ENCODE assay signal across 20 cellular contexts in the genomic region with DNA sequence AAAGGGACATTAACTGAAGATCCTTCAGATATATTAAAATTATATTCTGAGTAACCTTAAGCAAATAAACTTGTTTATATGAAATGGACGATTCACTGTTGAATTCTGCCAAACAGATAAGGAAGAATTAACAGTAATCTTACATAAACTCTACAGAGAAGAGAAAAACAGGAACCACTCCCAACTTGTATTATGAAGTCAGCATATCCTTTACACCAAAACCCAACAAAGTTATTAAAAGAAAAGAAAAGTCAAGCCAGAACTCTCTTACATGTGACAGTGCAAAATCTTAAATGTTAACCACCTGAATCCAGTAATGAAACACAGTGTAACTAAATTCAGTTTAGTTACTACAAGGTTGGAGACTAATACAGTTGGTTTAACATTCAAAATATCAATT.
DNase-seq lines count a peak whose midpoint lies in the region; ATAC-seq and TF ChIP-seq lines count a peak whose summit lies in the region.
"Had no signal": no experiment of that assay in that cellular context is flagged by ENCODE, and none has a peak within 500 bp of the region (broad histone marks: within the 10 kb centered on the region; RNA-seq: fewer than 3 reads in every experiment).

No MANE protein-coding gene starts in this region.

- H3K4me1 Mint-ChIP-seq in memory B cell (peaks cover 29% of the 10 kb centered on the region), natural killer cell (no peaks in the 10 kb centered on the region)

- H3K4me3 Mint-ChIP-seq in memory B cell: no peak overlapping the region
- no peak overlapping the region for H3K4me3 Mint-ChIP-seq in natural killer cell
- H3K4me3 Mint-ChIP-seq: activated naive CD4-positive, alpha-beta T cell treated with anti-CD3 and anti-CD28 coated beads for 36 hours; H9 had no signal

- H3K27ac Mint-ChIP-seq in memory B cell (peak overlapping the region; percentile 62), natural killer cell (no peak overlapping the region)
- H3K27ac Mint-ChIP-seq: activated naive CD4-positive, alpha-beta T cell treated with anti-CD3 and anti-CD28 coated beads for 36 hours; H9; progenitor cell of endocrine pancreas had no signal

- no peaks in the 10 kb centered on the region for H3K9me3 Mint-ChIP-seq in memory B cell
- H3K9me3 Mint-ChIP-seq in natural killer cell: peaks cover 0 to 4% of the 10 kb centered on the region in 2 donors
- H3K9me3 Mint-ChIP-seq: activated naive CD4-positive, alpha-beta T cell treated with anti-CD3 and anti-CD28 coated beads for 36 hours; H9 had no signal

- H3K27me3 Mint-ChIP-seq in memory B cell (no peaks in the 10 kb centered on the region), natural killer cell (ENCODE audit: low read depth in 2 of 2) (no peaks in the 10 kb centered on the region)
- H3K27me3 Mint-ChIP-seq: progenitor cell of endocrine pancreas had no signal

- intact Hi-C loops in natural killer cell (cut with micrococcal nuclease): no loop called here

- no peak for TF ChIP-seq CTCF in natural killer cell (IDR thresholded peaks at IDR 0.05)

- peak; percentile 46 for ATAC-seq in GM18499 (IDR thresholded peaks at IDR 0.05; ENCODE audit: insufficient read depth, unreplicated experiment)
- ATAC-seq in GM21576 (IDR thresholded peaks at IDR 0.05; ENCODE audit: unreplicated experiment): peak; percentile 49
- ATAC-seq in memory B cell (ENCODE audit: low read depth): peak; percentile 63
- no peak for ATAC-seq in HG03039 (IDR thresholded peaks at IDR 0.05; ENCODE audit: unreplicated experiment)
- ATAC-seq in natural killer cell: no peak

- H3K36me3 Mint-ChIP-seq in memory B cell: peaks cover 2% of the 10 kb centered on the region
- H3K36me3 Mint-ChIP-seq in natural killer cell: no peaks in the 10 kb centered on the region

- DNase-seq in NOMO-1 treated with dmso at 0.1 percent for 144 hours (lab: John Stamatoyannopoulos, UW; ENCODE audit: unreplicated experiment) (peak; percentile 8), memory B cell (ENCODE audit: low spot score in 2 of 2) (no peak), GM19238 (ENCODE audit: insufficient read length, low spot score) (no peak), natural killer cell (no peak)
- DNase-seq: activated CD4-positive, alpha-beta T cell treated with anti-CD3 and anti-CD28 coated beads, Interleukin-2, amount 50 U/mL, for 48 hours; activated naive CD4-positive, alpha-beta T cell treated with anti-CD3 and anti-CD28 coated beads for 36 hours; activated T-cell treated with anti-CD3 and anti-CD28 coated beads for 4 hours; aorta; cerebellar nuclear complex; effector CD8-positive, alpha-beta T cell; H9; islet precursor cell; mesendoderm; NCI-H1436 treated with DMSO at 0.1 percent for 48 hours; NCI-H2171 treated with DMSO at 0.1 percent for 48 hours; stimulated activated CD4-positive, alpha-beta T cell treated with anti-CD3 and anti-CD28 coated beads, Interleukin-4, amount 100 ng/mL, for 24 hours had no signal

Comparison
In these comparisons a context has a peak if more than half of its experiments do, and no peak if none do; other contexts are left out.
1. ATAC-seq: peak in GM18499 (single experiment), GM21576 (single experiment) and memory B cell (single experiment); none in HG03039 (single experiment) and natural killer cell (0 of 3).